24 cellular contexts compared by ENCODE assay signal in the genomic region with DNA sequence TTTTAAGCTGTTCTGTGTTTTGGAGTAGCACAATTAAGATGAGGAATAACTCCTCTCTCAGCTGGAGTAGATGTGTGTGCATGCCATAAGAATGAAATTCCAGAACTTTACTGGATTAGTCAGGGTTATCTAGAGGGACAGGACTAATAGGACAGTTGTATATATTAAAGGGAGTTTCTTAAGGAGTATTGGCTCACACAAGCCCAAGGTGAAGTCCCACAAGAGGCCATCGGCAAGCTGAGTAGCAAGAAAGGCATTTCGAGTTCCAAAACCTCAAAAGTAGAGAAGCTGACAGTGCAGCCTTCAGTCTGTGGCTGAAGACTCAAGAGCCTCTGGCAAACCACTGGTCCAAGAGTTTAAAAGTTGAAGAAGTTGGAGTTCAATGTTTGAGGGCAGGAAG.
"Had no signal": no experiment of that assay in that cellular context is flagged by ENCODE, and none has a peak within 500 bp of the region (broad histone marks: within the 10 kb centered on the region; RNA-seq: fewer than 3 reads in every experiment).

No MANE protein-coding gene starts in this region.

- H3K9me3 ChIP-seq: breast epithelium, colonic mucosa, esophagus muscularis mucosa, heart right ventricle, left lung, pancreas, thoracic aorta had no signal

- DNase-seq: activated CD4-positive, alpha-beta T cell treated with anti-CD3 and anti-CD28 coated beads, Interleukin-2, amount 10 ng/mL, durations not matched to agents 24 days and 14 days; activated CD8-positive, alpha-beta memory T cell treated with anti-CD3 and anti-CD28 coated beads, Interleukin-2, amount 10 ng/mL, durations not matched to agents 7 days and 5 days; activated CD8-positive, alpha-beta T cell treated with anti-CD3 and anti-CD28 coated beads for 36 hours; activated gamma-delta T cell; activated T-cell treated with anti-CD3 and anti-CD28 coated beads for 4 hours; aorta; colonic mucosa; dorsolateral prefrontal cortex; heart right ventricle; left lung; mammary epithelial cell; pancreas; right cardiac atrium; stimulated activated CD4-positive, alpha-beta T cell treated with anti-CD3 and anti-CD28 coated beads, Interleukin-4, amount 100 ng/mL, for 24 hours; stimulated activated naive CD4-positive, alpha-beta T cell treated with Interleukin-2 at 50 U/mL for 16 hours had no signal

- H3K4me3 Mint-ChIP-seq: activated CD4-positive, alpha-beta T cell treated with anti-CD3 and anti-CD28 coated beads, Interleukin-2, amount 10 ng/mL, durations not matched to agents 24 days and 14 days; activated CD8-positive, alpha-beta memory T cell treated with anti-CD3 and anti-CD28 coated beads, Interleukin-2, amount 10 ng/mL, durations not matched to agents 7 days and 5 days; activated CD8-positive, alpha-beta T cell treated with anti-CD3 and anti-CD28 coated beads for 36 hours; activated naive CD4-positive, alpha-beta T cell treated with anti-CD3 and anti-CD28 coated beads, Interleukin-2, amount 50 U/mL, for 24 hours; central memory CD8-positive, alpha-beta T cell; nephron; type B pancreatic cell had no signal

- H3K4me1 Mint-ChIP-seq: activated CD4-positive, alpha-beta T cell treated with anti-CD3 and anti-CD28 coated beads, Interleukin-2, amount 10 ng/mL, durations not matched to agents 24 days and 14 days; activated CD8-positive, alpha-beta memory T cell treated with anti-CD3 and anti-CD28 coated beads, Interleukin-2, amount 10 ng/mL, durations not matched to agents 7 days and 5 days; activated naive CD4-positive, alpha-beta T cell treated with anti-CD3 and anti-CD28 coated beads, Interleukin-2, amount 50 U/mL, for 24 hours; central memory CD8-positive, alpha-beta T cell; nephron had no signal

- H3K27ac ChIP-seq: breast epithelium, colonic mucosa, dorsolateral prefrontal cortex, esophagus muscularis mucosa, heart right ventricle, left lung, pancreas, thoracic aorta, VCaP had no signal

- H3K36me3 ChIP-seq: breast epithelium, colonic mucosa, esophagus muscularis mucosa, heart right ventricle, left lung, pancreas, thoracic aorta had no signal

- H3K27me3 Mint-ChIP-seq: activated CD4-positive, alpha-beta T cell treated with anti-CD3 and anti-CD28 coated beads, Interleukin-2, amount 10 ng/mL, durations not matched to agents 24 days and 14 days; activated CD8-positive, alpha-beta memory T cell treated with anti-CD3 and anti-CD28 coated beads, Interleukin-2, amount 10 ng/mL, durations not matched to agents 7 days and 5 days; activated CD8-positive, alpha-beta T cell treated with anti-CD3 and anti-CD28 coated beads for 36 hours; activated naive CD4-positive, alpha-beta T cell treated with anti-CD3 and anti-CD28 coated beads, Interleukin-2, amount 50 U/mL, for 24 hours; central memory CD8-positive, alpha-beta T cell had no signal

- H3K9me3 Mint-ChIP-seq: activated CD4-positive, alpha-beta T cell treated with anti-CD3 and anti-CD28 coated beads, Interleukin-2, amount 10 ng/mL, durations not matched to agents 24 days and 14 days; activated naive CD4-positive, alpha-beta T cell treated with anti-CD3 and anti-CD28 coated beads, Interleukin-2, amount 50 U/mL, for 24 hours; nephron had no signal

- FAIRE-seq: pancreas had no signal

- H3K27me3 ChIP-seq: breast epithelium, colonic mucosa, esophagus muscularis mucosa, left lung, pancreas had no signal

- H3K4me1 ChIP-seq: breast epithelium, colonic mucosa, esophagus muscularis mucosa, heart right ventricle, left lung, pancreas had no signal

- ATAC-seq: activated CD4-positive, CD25-positive, alpha-beta regulatory T cell treated with anti-CD3 and anti-CD28 coated beads, Interleukin-2, amount 50 U/mL, for 24 hours; activated CD8-positive, alpha-beta memory T cell treated with anti-CD3 and anti-CD28 coated beads, Interleukin-2, amount 10 ng/mL, durations not matched to agents 7 days and 5 days; activated CD8-positive, alpha-beta T cell treated with anti-CD3 and anti-CD28 coated beads for 36 hours; heart right ventricle; left lung; pancreas; right cardiac atrium had no signal

- H3K27ac Mint-ChIP-seq: activated CD4-positive, alpha-beta T cell treated with anti-CD3 and anti-CD28 coated beads, Interleukin-2, amount 10 ng/mL, durations not matched to agents 24 days and 14 days; activated CD8-positive, alpha-beta memory T cell treated with anti-CD3 and anti-CD28 coated beads, Interleukin-2, amount 10 ng/mL, durations not matched to agents 7 days and 5 days; activated CD8-positive, alpha-beta T cell treated with anti-CD3 and anti-CD28 coated beads for 36 hours; activated naive CD4-positive, alpha-beta T cell treated with anti-CD3 and anti-CD28 coated beads, Interleukin-2, amount 50 U/mL, for 24 hours; nephron; type B pancreatic cell had no signal

- H3K36me3 Mint-ChIP-seq: activated CD8-positive, alpha-beta memory T cell treated with anti-CD3 and anti-CD28 coated beads, Interleukin-2, amount 10 ng/mL, durations not matched to agents 7 days and 5 days; activated naive CD4-positive, alpha-beta T cell treated with anti-CD3 and anti-CD28 coated beads, Interleukin-2, amount 50 U/mL, for 24 hours; type B pancreatic cell had no signal

- H3K4me3 ChIP-seq: breast epithelium, colonic mucosa, dorsolateral prefrontal cortex, esophagus muscularis mucosa, heart right ventricle, left lung, pancreas, thoracic aorta had no signal
